Comparison of ENCODE assay signal across 11 cellular contexts in the genomic region with DNA sequence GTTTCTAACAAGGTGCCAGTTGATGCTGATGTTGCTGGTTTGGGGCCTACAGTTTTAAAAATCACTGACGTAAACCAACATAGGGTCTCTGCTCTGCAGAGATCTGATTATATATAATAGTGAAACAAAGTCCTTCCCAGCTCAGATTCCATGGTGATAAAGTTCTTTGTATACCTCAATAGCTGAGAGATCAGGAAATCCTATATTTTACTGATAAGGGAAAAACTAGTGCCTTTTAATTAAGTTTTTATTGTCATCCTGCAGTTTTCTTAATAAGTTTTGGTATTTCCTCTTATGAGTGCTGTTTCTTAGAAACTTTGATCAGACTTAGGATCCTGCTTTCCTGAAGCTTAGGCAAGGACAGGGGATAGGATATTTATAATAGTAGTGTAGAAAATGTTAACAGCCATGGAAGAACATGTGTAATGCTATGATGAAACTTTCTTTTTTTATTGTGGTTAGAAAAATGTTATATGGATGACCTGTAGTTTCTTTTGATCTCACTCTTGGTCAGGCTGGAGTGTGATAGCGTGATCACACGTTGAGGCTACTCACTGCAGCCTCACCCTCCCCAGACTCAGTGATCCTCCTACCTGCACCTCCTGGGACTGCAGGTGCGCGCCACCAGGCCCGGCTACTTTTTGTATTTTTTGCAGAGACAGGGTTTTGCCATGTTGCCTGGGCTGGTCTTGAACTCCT. TPM values are rescaled to one million over a fixed set of nuclear protein-coding genes. Genes with fewer than 3 reads are reported as not detected.
DNase-seq lines count a peak whose midpoint lies in the region; TF ChIP-seq lines count a peak whose summit lies in the region.
"Had no signal": no experiment of that assay in that cellular context is flagged by ENCODE, and none has a peak within 500 bp of the region (broad histone marks: within the 10 kb centered on the region; RNA-seq: fewer than 3 reads in every experiment).

No MANE protein-coding gene starts in this region.

- intact Hi-C loops in Calu3 (cut with micrococcal nuclease; ENCODE audit: unreplicated experiment), result no loop called here

- DNase-seq in stimulated activated CD4-positive, alpha-beta T cell treated with anti-CD3 and anti-CD28 coated beads, Interleukin-12 subunit alpha, Interleukin-12 subunit beta, amount 100 ng/mL, for 48 hours (ENCODE audit: low read depth in 2 of 3, low spot score in 1 of 3), result peak in 2 of 3 donors; percentile 6 to 17
- DNase-seq in stimulated activated CD4-positive, alpha-beta T cell treated with anti-CD3 and anti-CD28 coated beads, Interleukin-2, amount 100 ng/mL, for 48 hours, result no peak
- DNase-seq in RPMI7951 (ENCODE audit: low read depth), result peak; percentile 25
- no peak for DNase-seq in epithelial cell of prostate (ENCODE audit: low read depth, low spot score)
- no peak for DNase-seq in Calu3
- DNase-seq in RWPE1 (ENCODE audit: low spot score), result no peak
- DNase-seq in HK-2 (ENCODE audit: unreplicated experiment), result no peak
- DNase-seq: activated naive CD8-positive, alpha-beta T cell treated with anti-CD3 and anti-CD28 coated beads, Interleukin-2, amount 10 ng/mL, durations not matched to agents 7 days and 5 days; esophagus squamous epithelium; NCI-H774 had no signal

- H3K27ac ChIP-seq in epithelial cell of prostate (peak overlapping the region; percentile 46), RWPE1 (no peak overlapping the region)
- H3K27ac ChIP-seq: esophagus squamous epithelium had no signal

- no TSS peak for BruUV-seq in Calu3 (replicated peaks; lab: Mats Ljungman, UMichigan)

- no peak for TF ChIP-seq CTCF in Calu3 (IDR thresholded peaks at IDR 0.05; ENCODE audit: unreplicated experiment)
- TF ChIP-seq CTCF in RWPE1 (conservative IDR thresholded peaks at IDR 0.05; ENCODE audit: low read depth), result no peak

- CTCF ChIA-PET in Calu3 (lab: Charles Lee), result interaction anchor here (0.6 kb wide), 1 partner anchor 25 kb away, joined by 3 read pairs; no protein-coding TSS in a partner anchor
- CTCF ChIA-PET in RWPE1 (lab: Yijun Ruan, JAX), result interaction anchor here (0.6 to 1.6 kb wide), 3 partner anchors 30 to 397 kb away, joined by 4 to 6 read pairs (median 5); no protein-coding TSS in a partner anchor

- POLR2A ChIA-PET in RWPE1 (lab: Yijun Ruan, JAX; ENCODE audit: low non-redundant PET), result no interaction called here

- H3K4me3 Mint-ChIP-seq in stimulated activated naive CD8-positive, alpha-beta T cell treated with anti-CD3 and anti-CD28 coated beads, Interleukin-15, Interleukin-2, amounts not matched to agents 100 ng/mL and 50 ng/mL, for 24 hours, result no peak overlapping the region
- no peak overlapping the region for H3K4me3 Mint-ChIP-seq in Calu3 (ENCODE audit: low read depth, unreplicated experiment)
- H3K4me3 Mint-ChIP-seq: activated naive CD8-positive, alpha-beta T cell treated with anti-CD3 and anti-CD28 coated beads, Interleukin-2, amount 10 ng/mL, durations not matched to agents 7 days and 5 days had no signal

- peaks cover 46% of the 10 kb centered on the region for H3K36me3 Mint-ChIP-seq in stimulated activated naive CD8-positive, alpha-beta T cell treated with anti-CD3 and anti-CD28 coated beads, Interleukin-15, Interleukin-2, amounts not matched to agents 100 ng/mL and 50 ng/mL, for 24 hours (ENCODE audit: low read depth)
- H3K36me3 Mint-ChIP-seq in Calu3 (ENCODE audit: insufficient read depth, unreplicated experiment), result peaks cover 37% of the 10 kb centered on the region

- peaks cover 70% of the 10 kb centered on the region for H3K4me1 Mint-ChIP-seq in stimulated activated naive CD8-positive, alpha-beta T cell treated with anti-CD3 and anti-CD28 coated beads, Interleukin-15, Interleukin-2, amounts not matched to agents 100 ng/mL and 50 ng/mL, for 24 hours (ENCODE audit: low read depth)
- H3K4me1 Mint-ChIP-seq in Calu3 (ENCODE audit: low read depth, unreplicated experiment), result peaks cover 30% of the 10 kb centered on the region

- peak overlapping the region; percentile 63 for H3K27ac Mint-ChIP-seq in stimulated activated naive CD8-positive, alpha-beta T cell treated with anti-CD3 and anti-CD28 coated beads, Interleukin-15, Interleukin-2, amounts not matched to agents 100 ng/mL and 50 ng/mL, for 24 hours
- no peak overlapping the region for H3K27ac Mint-ChIP-seq in Calu3 (ENCODE audit: unreplicated experiment)
- H3K27ac Mint-ChIP-seq: activated naive CD8-positive, alpha-beta T cell treated with anti-CD3 and anti-CD28 coated beads, Interleukin-2, amount 10 ng/mL, durations not matched to agents 7 days and 5 days had no signal

- no peaks in the 10 kb centered on the region for H3K9me3 Mint-ChIP-seq in stimulated activated naive CD8-positive, alpha-beta T cell treated with anti-CD3 and anti-CD28 coated beads, Interleukin-15, Interleukin-2, amounts not matched to agents 100 ng/mL and 50 ng/mL, for 24 hours
- H3K9me3 Mint-ChIP-seq in Calu3 (ENCODE audit: low read depth, unreplicated experiment), result no peaks in the 10 kb centered on the region
- H3K9me3 Mint-ChIP-seq: activated naive CD8-positive, alpha-beta T cell treated with anti-CD3 and anti-CD28 coated beads, Interleukin-2, amount 10 ng/mL, durations not matched to agents 7 days and 5 days had no signal

- no peaks in the 10 kb centered on the region for H3K27me3 Mint-ChIP-seq in stimulated activated naive CD8-positive, alpha-beta T cell treated with anti-CD3 and anti-CD28 coated beads, Interleukin-15, Interleukin-2, amounts not matched to agents 100 ng/mL and 50 ng/mL, for 24 hours
- no peaks in the 10 kb centered on the region for H3K27me3 Mint-ChIP-seq in Calu3 (ENCODE audit: unreplicated experiment)
- H3K27me3 Mint-ChIP-seq: activated naive CD8-positive, alpha-beta T cell treated with anti-CD3 and anti-CD28 coated beads, Interleukin-2, amount 10 ng/mL, durations not matched to agents 7 days and 5 days had no signal

RNA-seq across cellular contexts. Expression of a gene that starts 14.1 kb away (rescaled TPM):
- total RNA-seq in RPMI7951 (2014; rRNA removed; shearing (Covaris generic)), result 139 and 165 TPM in 2 replicates
- 268 and 273 TPM in 2 replicates for total RNA-seq in Calu3 (2022)

RNA-seq across cellular contexts. Expression of a gene that starts 39.8 kb away (rescaled TPM):
- 19.2 and 20.7 TPM in 2 replicates for total RNA-seq in RPMI7951 (2014; rRNA removed; shearing (Covaris generic))
- total RNA-seq in Calu3 (2022), result 74.7 and 80.1 TPM in 2 replicates

Comparison
In these comparisons a context has a peak if more than half of its experiments do, and no peak if none do; other contexts are left out.
1. DNase-seq: peak in stimulated activated CD4-positive, alpha-beta T cell treated with anti-CD3 and anti-CD28 coated beads, Interleukin-12 subunit alpha, Interleukin-12 subunit beta, amount 100 ng/mL, for 48 hours (2 of 3) and RPMI7951 (single experiment); none in stimulated activated CD4-positive, alpha-beta T cell treated with anti-CD3 and anti-CD28 coated beads, Interleukin-2, amount 100 ng/mL, for 48 hours (0 of 2), epithelial cell of prostate (single experiment), Calu3 (single experiment), RWPE1 (single experiment) and HK-2 (single experiment).